19 cellular contexts compared by ENCODE assay signal in the genomic region with DNA sequence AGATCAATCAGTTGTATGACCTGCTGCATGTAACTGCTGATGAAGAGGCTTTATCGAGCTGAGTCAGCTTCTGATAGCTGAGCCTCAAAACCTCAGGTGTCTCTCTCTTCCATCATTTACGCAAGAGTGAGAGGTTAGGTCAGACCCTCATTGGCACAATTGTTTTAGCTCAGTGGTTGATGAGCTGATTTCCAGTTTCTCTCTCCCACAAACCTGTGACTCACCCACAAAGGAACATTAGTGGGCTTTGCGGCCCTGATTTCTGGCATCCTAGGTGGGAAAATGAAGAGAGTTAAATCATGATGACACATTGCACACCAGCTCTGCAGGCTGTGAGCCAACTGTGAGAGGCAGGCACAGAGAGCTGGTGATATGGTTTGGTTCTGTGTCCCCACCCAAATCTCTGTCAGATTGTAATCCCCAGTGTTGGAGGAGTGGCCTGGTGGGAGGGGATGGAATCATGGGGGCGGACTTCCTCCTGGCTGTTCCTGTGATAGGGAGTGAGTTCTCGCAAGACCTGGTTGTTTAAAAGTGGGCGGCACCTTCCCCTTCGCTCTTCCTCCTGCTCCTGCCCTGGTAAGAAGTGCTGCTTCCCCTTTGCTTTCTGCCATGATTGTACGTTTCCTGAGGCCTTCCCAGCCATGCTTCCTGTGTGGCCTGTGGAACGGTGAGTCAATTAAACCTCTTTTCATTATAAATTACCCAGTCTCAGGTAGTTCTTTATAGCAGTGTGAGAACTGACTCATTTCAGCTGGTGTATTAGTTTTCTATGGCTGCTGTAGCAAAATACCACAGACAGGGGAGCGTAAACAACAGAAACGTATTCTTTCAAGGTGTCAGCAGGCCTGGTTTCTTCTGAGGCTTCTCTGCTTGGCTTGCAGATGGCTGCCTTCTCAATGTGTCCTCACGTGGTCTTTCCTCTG. TPM values are rescaled to one million over a fixed set of nuclear protein-coding genes. Genes with fewer than 3 reads are reported as not detected.
A peak's percentile ranks its signal among the peaks of the same experiment; 100 is the strongest.
DNase-seq lines count a peak whose midpoint lies in the region; ATAC-seq and TF ChIP-seq lines count a peak whose summit lies in the region.
"Had no signal": no experiment of that assay in that cellular context is flagged by ENCODE, and none has a peak within 500 bp of the region (broad histone marks: within the 10 kb centered on the region; RNA-seq: fewer than 3 reads in every experiment).

No MANE protein-coding gene starts in this region.

- DNase-seq in NK-92 treated with Interleukin-12 subunit alpha and Interleukin-12 subunit beta, amount 100 ng/mL, for 24 hours (lab: John Stamatoyannopoulos, UW): peak; percentile 26
- DNase-seq in NK-92 (lab: John Stamatoyannopoulos, UW; ENCODE audit: unreplicated experiment) (no peak), WTC11 (ENCODE audit: low spot score) (no peak), myocyte (ENCODE audit: low read depth) (peak; percentile 20), AML-193 (lab: John Stamatoyannopoulos, UW) (no peak)
- DNase-seq in CD4-positive, alpha-beta memory T cell: no peak
- DNase-seq: activated CD4-positive, alpha-beta T cell treated with anti-CD3 and anti-CD28 coated beads, Interleukin-2, amount 50 U/mL, for 1 hour; activated naive CD4-positive, alpha-beta T cell treated with anti-CD3 and anti-CD28 coated beads, Interleukin-2, amount 10 ng/mL, durations not matched to agents 7 days and 5 days; left ventricle myocardium superior; NCI-H1417; substantia nigra had no signal

- no peak overlapping the region for H3K27ac Mint-ChIP-seq in WTC11
- H3K27ac Mint-ChIP-seq in CD4-positive, alpha-beta memory T cell: no peak overlapping the region
- H3K27ac Mint-ChIP-seq: activated naive CD4-positive, alpha-beta T cell treated with anti-CD3 and anti-CD28 coated beads, Interleukin-2, amount 10 ng/mL, durations not matched to agents 7 days and 5 days; nephron; T-helper 1 cell treated with Interleukin-12 subunit alpha and Interleukin-12 subunit beta and Interleukin-4 antibody, amounts not matched to agents 30 μg/mL and 1 μg/mL, for 36 hours had no signal

- peak; percentile 67 for ATAC-seq in WTC11
- ATAC-seq in GM19452 (IDR thresholded peaks at IDR 0.05; ENCODE audit: unreplicated experiment): no peak
- ATAC-seq: left ventricle myocardium superior, Panc1, sciatic nerve had no signal

- POLR2A ChIA-PET in HEK293 (lab: Yijun Ruan, JAX) (no interaction called here), WTC11 (lab: Charles Lee) (no interaction called here)
- POLR2A ChIA-PET in CD4-positive, alpha-beta memory T cell (lab: Charles Lee; ENCODE audit: partially characterized antibody): no interaction called here

- H3K4me3 Mint-ChIP-seq in WTC11: no peak overlapping the region
- no peak overlapping the region for H3K4me3 Mint-ChIP-seq in CD4-positive, alpha-beta memory T cell
- H3K4me3 Mint-ChIP-seq: activated naive CD4-positive, alpha-beta T cell treated with anti-CD3 and anti-CD28 coated beads, Interleukin-2, amount 10 ng/mL, durations not matched to agents 7 days and 5 days; nephron; T-helper 1 cell treated with Interleukin-12 subunit alpha and Interleukin-12 subunit beta and Interleukin-4 antibody, amounts not matched to agents 30 μg/mL and 1 μg/mL, for 36 hours had no signal

- no peaks in the 10 kb centered on the region for H3K36me3 ChIP-seq in HEK293 (ENCODE audit: control insufficient read depth in 2 of 2, insufficient read depth in 1 of 2, low read length in 2 of 2)
- H3K36me3 ChIP-seq in CD4-positive, alpha-beta memory T cell (ENCODE audit: insufficient read depth, low read length): no peaks in the 10 kb centered on the region

- no peaks in the 10 kb centered on the region for H3K27me3 ChIP-seq in CD4-positive, alpha-beta memory T cell (ENCODE audit: insufficient read depth, low read length)
- H3K27me3 ChIP-seq: hepatocyte had no signal

- no peaks in the 10 kb centered on the region for H3K36me3 Mint-ChIP-seq in WTC11
- H3K36me3 Mint-ChIP-seq in CD4-positive, alpha-beta memory T cell: no peaks in the 10 kb centered on the region
- H3K36me3 Mint-ChIP-seq: activated naive CD4-positive, alpha-beta T cell treated with anti-CD3 and anti-CD28 coated beads, Interleukin-2, amount 10 ng/mL, durations not matched to agents 7 days and 5 days had no signal

- CTCF ChIA-PET in HEK293 (lab: Yijun Ruan, JAX): interaction anchor here (0.6 kb wide), 4 partner anchors 12 to 421 kb away, joined by 3 to 4 read pairs (median 3); no protein-coding TSS in a partner anchor
- CTCF ChIA-PET in WTC11 (lab: Charles Lee): interaction anchor here (1.0 to 1.1 kb wide), 2 partner anchors 13 to 34 kb away, joined by 3 to 5 read pairs; partner anchors contain the start of gene TMTC4
- CTCF ChIA-PET in CD4-positive, alpha-beta memory T cell (lab: Charles Lee; ENCODE audit: partially characterized antibody): interaction anchor here (1.3 kb wide), 1 partner anchor 13 kb away, joined by 3 read pairs; no protein-coding TSS in a partner anchor

- no peaks in the 10 kb centered on the region for H3K4me1 Mint-ChIP-seq in WTC11
- H3K4me1 Mint-ChIP-seq in CD4-positive, alpha-beta memory T cell: no peaks in the 10 kb centered on the region
- H3K4me1 Mint-ChIP-seq: activated naive CD4-positive, alpha-beta T cell treated with anti-CD3 and anti-CD28 coated beads, Interleukin-2, amount 10 ng/mL, durations not matched to agents 7 days and 5 days; nephron had no signal

- H3K27me3 Mint-ChIP-seq in WTC11 (ENCODE audit: low read depth): no peaks in the 10 kb centered on the region; the same call in 1 of the 2 replicates
- no peaks in the 10 kb centered on the region for H3K27me3 Mint-ChIP-seq in CD4-positive, alpha-beta memory T cell
- H3K27me3 Mint-ChIP-seq: activated naive CD4-positive, alpha-beta T cell treated with anti-CD3 and anti-CD28 coated beads, Interleukin-2, amount 10 ng/mL, durations not matched to agents 7 days and 5 days had no signal

- H3K9me3 ChIP-seq in HEK293 (ENCODE audit: control insufficient read depth, insufficient read depth, low read depth, low read length): no peaks in the 10 kb centered on the region
- H3K9me3 ChIP-seq in CD4-positive, alpha-beta memory T cell (ENCODE audit: control insufficient read depth in 1 of 2, low read length in 2 of 2): no peaks in the 10 kb centered on the region

- intact Hi-C loops in CD4-positive, alpha-beta memory T cell (cut with micrococcal nuclease): no loop called here

- H3K4me1 ChIP-seq in HEK293 (ENCODE audit: control insufficient read depth, insufficient read depth, low read length): no peaks in the 10 kb centered on the region
- H3K4me1 ChIP-seq in CD4-positive, alpha-beta memory T cell (ENCODE audit: insufficient read depth, low read length): no peaks in the 10 kb centered on the region

- no peak overlapping the region for H3K27ac ChIP-seq in HEK293 (ENCODE audit: extremely low read depth, low read depth, low read length)
- H3K27ac ChIP-seq in CD4-positive, alpha-beta memory T cell (ENCODE audit: low read depth, low read length): no peak overlapping the region
- H3K27ac ChIP-seq: 22Rv1, hepatocyte had no signal

- TF ChIP-seq CTCF in HEK293 (tag by site-specific recombination; IDR thresholded peaks at IDR 0.05) (no peak), WTC11 (IDR thresholded peaks at IDR 0.05) (no peak)

- H3K9me3 Mint-ChIP-seq in WTC11: no peaks in the 10 kb centered on the region
- no peaks in the 10 kb centered on the region for H3K9me3 Mint-ChIP-seq in CD4-positive, alpha-beta memory T cell
- H3K9me3 Mint-ChIP-seq: activated naive CD4-positive, alpha-beta T cell treated with anti-CD3 and anti-CD28 coated beads, Interleukin-2, amount 10 ng/mL, durations not matched to agents 7 days and 5 days; T-helper 1 cell treated with Interleukin-12 subunit alpha and Interleukin-12 subunit beta and Interleukin-4 antibody, amounts not matched to agents 30 μg/mL and 1 μg/mL, for 36 hours had no signal

- no peak overlapping the region for H3K4me3 ChIP-seq in HEK293 (ENCODE audit: low read depth, low read length)
- H3K4me3 ChIP-seq in CD4-positive, alpha-beta memory T cell (ENCODE audit: low read length in 2 of 2): no peak overlapping the region
- H3K4me3 ChIP-seq: hepatocyte had no signal

TF ChIP-seq in HEK293, 187 proteins besides CTCF, POLR2A, EP300 and RAD21:
- TF ChIP-seq EGR2 (tag by site-specific recombination; IDR thresholded peaks at IDR 0.05; ENCODE audit: low read depth) (peak; percentile 28; the same call in 1 of the 2 replicates), KLF1 (tag by site-specific recombination; IDR thresholded peaks at IDR 0.05) (no peak), ZFHX2 (tag by site-specific recombination; conservative IDR thresholded peaks at IDR 0.05) (peak; percentile 41)

TF ChIP-seq in WTC11, 78 proteins besides CTCF, POLR2A, EP300 and RAD21 (continues in another document):
- TF ChIP-seq, protein P1, sequence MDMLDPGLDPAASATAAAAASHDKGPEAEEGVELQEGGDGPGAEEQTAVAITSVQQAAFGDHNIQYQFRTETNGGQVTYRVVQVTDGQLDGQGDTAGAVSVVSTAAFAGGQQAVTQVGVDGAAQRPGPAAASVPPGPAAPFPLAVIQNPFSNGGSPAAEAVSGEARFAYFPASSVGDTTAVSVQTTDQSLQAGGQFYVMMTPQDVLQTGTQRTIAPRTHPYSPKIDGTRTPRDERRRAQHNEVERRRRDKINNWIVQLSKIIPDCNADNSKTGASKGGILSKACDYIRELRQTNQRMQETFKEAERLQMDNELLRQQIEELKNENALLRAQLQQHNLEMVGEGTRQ (CRISPR knock-in tag; IDR thresholded peaks at IDR 0.05): no peak
- TF ChIP-seq CBFB (CRISPR knock-in tag; IDR thresholded peaks at IDR 0.05; ENCODE audit: low read depth) (no peak), ZBTB43 (CRISPR knock-in tag; IDR thresholded peaks at IDR 0.05) (no peak)

RNA-seq across cellular contexts. Expression of gene TMTC4, which starts 33.5 kb away (rescaled TPM):
- total RNA-seq in WTC11 (2021) (45.5 to 49.6 TPM (median 47.8 TPM) in 3 replicates), myocyte (16.4 and 19.4 TPM in 2 replicates)
- polyA plus RNA-seq in myocyte (2012): 3.6 TPM
- 10 to 100 TPM; 25.7 to 27.7 TPM for total RNA-seq in CD4-positive, alpha-beta memory T cell
- 1 to 10 TPM; 2.8 to 4.5 TPM for polyA plus RNA-seq in CD4-positive, alpha-beta memory T cell

Comparison
In these comparisons a context has a peak if more than half of its experiments do, and no peak if none do; other contexts are left out.
1. DNase-seq: peak in NK-92 treated with Interleukin-12 subunit alpha and Interleukin-12 subunit beta, amount 100 ng/mL, for 24 hours (single experiment) and myocyte (single experiment); none in NK-92 (single experiment), WTC11 (single experiment), AML-193 (0 of 2) and CD4-positive, alpha-beta memory T cell (0 of 5).